8 cellular contexts compared by ENCODE assay signal in the genomic region with DNA sequence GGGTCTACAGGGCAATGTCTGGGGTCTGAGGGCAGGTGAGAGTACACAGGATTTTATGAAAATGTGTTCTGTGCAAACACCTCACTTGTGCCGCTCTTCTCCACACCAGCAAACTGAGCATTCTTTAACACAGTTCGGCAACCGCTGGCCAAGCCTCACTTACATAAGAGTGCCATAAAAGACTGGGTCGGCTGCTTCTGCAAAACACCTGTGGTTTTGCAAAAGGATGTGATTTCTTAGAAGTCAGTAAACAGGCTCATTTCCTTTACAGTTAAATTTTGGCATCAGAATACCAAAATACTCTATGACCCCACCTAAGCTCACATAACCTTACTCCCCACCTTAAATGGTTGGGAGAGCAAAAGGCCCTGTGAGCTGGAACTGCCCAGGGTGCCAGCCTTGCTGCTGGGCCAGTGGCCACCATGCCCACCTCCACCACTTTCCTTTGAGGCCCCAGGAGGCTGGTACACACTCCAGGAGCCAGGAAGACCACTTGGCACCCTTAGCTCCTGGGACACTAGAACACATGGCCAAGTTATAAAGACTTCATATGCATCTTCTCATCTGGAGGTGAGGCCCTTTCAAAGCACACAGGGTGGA. TPM values are rescaled to one million over a fixed set of nuclear protein-coding genes. Genes with fewer than 3 reads are reported as not detected.
DNase-seq lines count a peak whose midpoint lies in the region; ATAC-seq and TF ChIP-seq lines count a peak whose summit lies in the region.

No MANE protein-coding gene starts in this region.

- 3 to 20% methylated on average over 4 of the region's 4 CpGs for WGBS in sigmoid colon, 2 donors

- H3K36me3 ChIP-seq in sigmoid colon = no peaks in the 10 kb centered on the region

- H3K4me1 ChIP-seq in sigmoid colon = peaks cover 0 to 87% (median 81%) of the 10 kb centered on the region in 4 donors

- no peak for TF ChIP-seq CTCF in sigmoid colon (IDR thresholded peaks at IDR 0.05)

- no peaks in the 10 kb centered on the region for H3K27me3 ChIP-seq in sigmoid colon

- peak overlapping the region; percentile 23 to 71 (median 50) for H3K27ac ChIP-seq in sigmoid colon

- peak; percentile 80 for DNase-seq in activated effector memory CD4-positive, alpha-beta T cell treated with anti-CD3 and anti-CD28 coated beads, Interleukin-2, amount 50 U/mL, for 16 hours
- DNase-seq in sigmoid colon (no peak), NCI-H2171 (lab: John Stamatoyannopoulos, UW) (no peak), SIG-M5 treated with dmso at 0.1 percent for 504 hours (lab: John Stamatoyannopoulos, UW; ENCODE audit: unreplicated experiment) (no peak), NCI-H1092 treated with DMSO at 0.1 percent for 48 hours (lab: John Stamatoyannopoulos, UW) (no peak), NCI-H146 (lab: John Stamatoyannopoulos, UW) (no peak)

- H3K4me3 ChIP-seq in sigmoid colon = no peak overlapping the region

- TF ChIP-seq EP300 in sigmoid colon (IDR thresholded peaks at IDR 0.05) = no peak

- ATAC-seq in GM19455 (IDR thresholded peaks at IDR 0.05; ENCODE audit: unreplicated experiment) = peak; percentile 50
- ATAC-seq in HG03342 (IDR thresholded peaks at IDR 0.05; ENCODE audit: unreplicated experiment) = peak; percentile 55

- no peaks in the 10 kb centered on the region for H3K9me3 ChIP-seq in sigmoid colon

- intact Hi-C loops in sigmoid colon (cut with DNase I) = no loop called here

- TF ChIP-seq POLR2A in sigmoid colon (IDR thresholded peaks at IDR 0.05) = no peak

RNA-seq across cellular contexts. Expression of gene CAPZB, which starts 22.0 kb away (rescaled TPM):
- total RNA-seq in sigmoid colon = 100 to 1,000 TPM; 128 to 214 (median 145) TPM
- polyA plus RNA-seq in sigmoid colon = 100 to 1,000 TPM; 372 to 454 (median 393) TPM
